1 cellular context compared by ENCODE assay signal in genomic region chr17:30793282-30793977, GRCh38.
TF ChIP-seq lines count a peak whose summit lies in the region.

No MANE protein-coding gene starts in this region.

TF ChIP-seq in GM12878, 131 proteins besides CTCF, POLR2A, EP300 and RAD21:
- TF ChIP-seq TCF7 (IDR thresholded peaks at IDR 0.05; ENCODE audit: borderline replicate concordance) (no peak), ZNF24 (IDR thresholded peaks at IDR 0.05) (no peak), SMC3 (IDR thresholded peaks at IDR 0.05; ENCODE audit: borderline replicate concordance, low read length) (no peak), SPI1 (IDR thresholded peaks at IDR 0.05; ENCODE audit: borderline replicate concordance, insufficient read depth, low read depth, low read length) (no peak), ZNF687 (IDR thresholded peaks at IDR 0.05) (no peak), ZZZ3 (IDR thresholded peaks at IDR 0.05; ENCODE audit: control insufficient read depth, insufficient read length, low read depth) (no peak), RB1 (IDR thresholded peaks at IDR 0.05; ENCODE audit: borderline replicate concordance) (no peak), TARDBP (IDR thresholded peaks at IDR 0.05; ENCODE audit: borderline replicate concordance) (no peak), ATF7 (IDR thresholded peaks at IDR 0.05; ENCODE audit: low read depth) (no peak), ZSCAN29 (IDR thresholded peaks at IDR 0.05) (no peak), BHLHE40 (IDR thresholded peaks at IDR 0.05; ENCODE audit: borderline replicate concordance in 1 of 2, low read depth in 2 of 2, low read length in 1 of 2) (no peak), ZBED1 (IDR thresholded peaks at IDR 0.05; ENCODE audit: borderline replicate concordance) (no peak), CREB1 (IDR thresholded peaks at IDR 0.05; ENCODE audit: low read depth) (no peak), CEBPB (IDR thresholded peaks at IDR 0.05; ENCODE audit: borderline replicate concordance in 1 of 2, low read depth in 2 of 2, low read length in 2 of 2) (no peak), NFXL1 (IDR thresholded peaks at IDR 0.05; ENCODE audit: borderline replicate concordance) (no peak), GABPA (IDR thresholded peaks at IDR 0.05; ENCODE audit: low read depth) (no peak), HDGF (IDR thresholded peaks at IDR 0.05) (no peak)
